In genomic region chr1:21901473-21901847, GRCh38 we compare ENCODE assay signal across 13 cellular contexts. TPM values are rescaled to one million over a fixed set of nuclear protein-coding genes. Genes with fewer than 3 reads are reported as not detected.
DNase-seq lines count a peak whose midpoint lies in the region; ATAC-seq and TF ChIP-seq lines count a peak whose summit lies in the region.
"Had no signal": no experiment of that assay in that cellular context is flagged by ENCODE, and none has a peak within 500 bp of the region (broad histone marks: within the 10 kb centered on the region; RNA-seq: fewer than 3 reads in every experiment).

No MANE protein-coding gene starts in this region.

- no peaks in the 10 kb centered on the region for H3K36me3 ChIP-seq in RWPE2 (ENCODE audit: low read depth)
- H3K36me3 ChIP-seq in prostate gland, result no peaks in the 10 kb centered on the region

- H3K27ac ChIP-seq in RWPE2 (ENCODE audit: poor library complexity, severe bottlenecking), result no peak overlapping the region
- H3K27ac ChIP-seq in prostate gland, result peak overlapping the region; percentile 51 to 62

- DNase-seq in AG08395 (ENCODE audit: low spot score), result peak; percentile 87
- peak; percentile 30 for DNase-seq in RWPE2 (ENCODE audit: low spot score)
- DNase-seq in Right ventricle myocardium superior, result peak; percentile 68
- DNase-seq in prostate gland (ENCODE audit: low spot score), result no peak
- DNase-seq in NCI-H1105 treated with DMSO at 0.1 percent for 48 hours (lab: John Stamatoyannopoulos, UW), result no peak
- no peak for DNase-seq in activated CD4-positive, alpha-beta T cell treated with anti-CD3 and anti-CD28 coated beads for 1 hour
- DNase-seq: activated CD8-positive, alpha-beta memory T cell treated with anti-CD3 and anti-CD28 coated beads, Interleukin-2, amount 50 U/mL, for 4 hours; AML-193; Karpas-422; NCI-H510A had no signal

- H3K4me1 ChIP-seq in RWPE2 (ENCODE audit: insufficient read depth, poor library complexity, severe bottlenecking) (peaks cover 9% of the 10 kb centered on the region), prostate gland (replicated peaks) (peaks cover 16% of the 10 kb centered on the region)

- WGBS in prostate gland, result no CpG with 5 or more reads among the region's 5 CpGs

- no peaks in the 10 kb centered on the region for H3K27me3 ChIP-seq in RWPE2 (ENCODE audit: insufficient read depth, poor library complexity, severe bottlenecking)
- H3K27me3 ChIP-seq in prostate gland (replicated peaks; ENCODE audit: insufficient read depth), result no peaks in the 10 kb centered on the region

- H3K9me3 ChIP-seq in RWPE2 (ENCODE audit: severe bottlenecking), result no peaks in the 10 kb centered on the region
- H3K9me3 ChIP-seq in prostate gland, result no peaks in the 10 kb centered on the region

- no peak overlapping the region for H3K4me3 ChIP-seq in RWPE2 (ENCODE audit: severe bottlenecking)
- no peak overlapping the region for H3K4me3 ChIP-seq in prostate gland

- TF ChIP-seq CTCF in RWPE2 (IDR thresholded peaks at IDR 0.05; ENCODE audit: poor library complexity, severe bottlenecking) (no peak), prostate gland (IDR thresholded peaks at IDR 0.05) (no peak)

- intact Hi-C loops in Right ventricle myocardium superior (cut with DNase I) (no loop called here), prostate gland (cut with DNase I) (no loop called here)

- ATAC-seq in RWPE2 (ENCODE audit: low read depth) (no peak; the same call in 2 of the 3 replicates), Right ventricle myocardium superior (ENCODE audit: poor library complexity) (no peak), GM18870 (IDR thresholded peaks at IDR 0.05; ENCODE audit: unreplicated experiment) (no peak), HG02973 (IDR thresholded peaks at IDR 0.05; ENCODE audit: unreplicated experiment) (no peak)
- ATAC-seq: T-cell had no signal

- no peak for TF ChIP-seq POLR2A in prostate gland (IDR thresholded peaks at IDR 0.05)

RNA-seq across cellular contexts. Expression of gene HSPG2, which starts 35.6 kb away (rescaled TPM):
- 263 TPM for total RNA-seq in Right ventricle myocardium superior
- 100 to 1,000 TPM; 135 to 257 TPM for total RNA-seq in prostate gland

Comparison
In these comparisons a context has a peak if more than half of its experiments do, and no peak if none do; other contexts are left out.
1. DNase-seq: peak in AG08395 (single experiment), RWPE2 (single experiment) and Right ventricle myocardium superior (single experiment); none in prostate gland (single experiment), NCI-H1105 treated with DMSO at 0.1 percent for 48 hours (single experiment) and activated CD4-positive, alpha-beta T cell treated with anti-CD3 and anti-CD28 coated beads for 1 hour (single experiment).